Comparison of ENCODE assay signal across 5 cellular contexts in the genomic region with DNA sequence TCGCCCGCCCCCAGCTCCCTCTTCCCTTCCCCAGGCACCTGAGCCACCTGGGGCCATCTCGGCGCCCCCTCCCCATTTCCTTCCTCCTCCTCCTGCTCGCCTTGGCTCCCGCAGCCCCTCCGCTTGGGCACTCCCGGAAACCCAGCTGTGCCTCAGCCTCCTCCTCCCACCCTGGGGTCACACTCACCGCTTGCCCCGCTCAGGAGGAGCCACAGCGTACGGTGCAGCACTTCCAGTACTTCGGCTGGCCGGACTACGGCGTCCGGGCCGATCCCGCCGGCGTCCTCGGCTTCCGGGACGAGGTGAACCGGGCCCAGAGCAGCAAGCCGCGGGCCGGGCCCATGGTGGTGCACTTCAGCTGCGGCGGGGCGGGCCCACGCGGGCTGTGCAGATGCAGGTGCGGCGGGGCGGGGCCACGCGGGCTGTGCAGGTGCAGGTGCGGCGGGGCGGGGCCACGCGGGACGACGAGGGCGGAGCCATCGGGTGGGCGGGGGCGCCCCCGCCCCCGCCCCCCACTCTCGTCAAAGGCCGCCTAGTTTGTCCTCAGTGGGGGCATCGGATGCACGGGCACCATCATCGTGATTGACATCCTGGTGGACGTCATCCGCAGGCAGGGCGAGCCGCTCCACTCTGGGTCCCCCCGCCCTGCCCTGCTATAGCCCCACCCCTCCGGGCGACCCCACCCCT. TPM values are rescaled to one million over a fixed set of nuclear protein-coding genes. Genes with fewer than 3 reads are reported as not detected.
DNase-seq lines count a peak whose midpoint lies in the region; ATAC-seq and TF ChIP-seq lines count a peak whose summit lies in the region.

No MANE protein-coding gene starts in this region.

- CTCF ChIA-PET in WTC11 (lab: Charles Lee): interaction anchor here (0.8 to 1.7 kb wide), 8 partner anchors 11 to 223 kb away, joined by 3 to 8 read pairs (median 3); no protein-coding TSS in a partner anchor

- H3K4me1 Mint-ChIP-seq in WTC11: no peaks in the 10 kb centered on the region; the same call in 1 of the 2 replicates

- peaks cover 12% of the 10 kb centered on the region for H3K27me3 Mint-ChIP-seq in WTC11 (ENCODE audit: low read depth)

- DNase-seq in WTC11 (ENCODE audit: low spot score) (peak; percentile 57), left ventricle myocardium superior (no peak), medulla oblongata (ENCODE audit: extremely low spot score) (no peak), ureter (ENCODE audit: low spot score) (no peak)

- no peak for TF ChIP-seq CTCF in WTC11 (IDR thresholded peaks at IDR 0.05)

- no peaks in the 10 kb centered on the region for H3K9me3 Mint-ChIP-seq in WTC11

- POLR2A ChIA-PET in WTC11 (lab: Charles Lee): interaction anchor here (0.5 kb wide), 1 partner anchor 33 kb away, joined by 3 read pairs; no protein-coding TSS in a partner anchor

- intact Hi-C loops in left ventricle myocardium superior (cut with micrococcal nuclease): no loop called here

- H3K4me3 Mint-ChIP-seq in WTC11: peak overlapping the region; percentile 69

- H3K27ac Mint-ChIP-seq in WTC11: no peak overlapping the region

- ATAC-seq in HG03135 (IDR thresholded peaks at IDR 0.05; ENCODE audit: unreplicated experiment) (peak; percentile 20), WTC11 (peak; percentile 19), left ventricle myocardium superior (peak; percentile 7)

- H3K36me3 Mint-ChIP-seq in WTC11: no peaks in the 10 kb centered on the region

TF ChIP-seq in WTC11, 78 proteins besides CTCF, POLR2A, EP300 and RAD21:
- TF ChIP-seq, protein P1, sequence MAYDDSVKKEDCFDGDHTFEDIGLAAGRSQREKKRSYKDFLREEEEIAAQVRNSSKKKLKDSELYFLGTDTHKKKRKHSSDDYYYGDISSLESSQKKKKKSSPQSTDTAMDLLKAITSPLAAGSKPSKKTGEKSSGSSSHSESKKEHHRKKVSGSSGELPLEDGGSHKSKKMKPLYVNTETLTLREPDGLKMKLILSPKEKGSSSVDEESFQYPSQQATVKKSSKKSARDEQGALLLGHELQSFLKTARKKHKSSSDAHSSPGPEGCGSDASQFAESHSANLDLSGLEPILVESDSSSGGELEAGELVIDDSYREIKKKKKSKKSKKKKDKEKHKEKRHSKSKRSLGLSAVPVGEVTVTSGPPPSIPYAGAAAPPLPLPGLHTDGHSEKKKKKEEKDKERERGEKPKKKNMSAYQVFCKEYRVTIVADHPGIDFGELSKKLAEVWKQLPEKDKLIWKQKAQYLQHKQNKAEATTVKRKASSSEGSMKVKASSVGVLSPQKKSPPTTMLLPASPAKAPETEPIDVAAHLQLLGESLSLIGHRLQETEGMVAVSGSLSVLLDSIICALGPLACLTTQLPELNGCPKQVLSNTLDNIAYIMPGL (CRISPR knock-in tag; IDR thresholded peaks at IDR 0.05): 0 out of 2 replicates have a peak, but pooled peaks have one; percentile 20
- TF ChIP-seq SP1 (CRISPR knock-in tag; conservative IDR thresholded peaks at IDR 0.05) (peak; percentile 20; the same call in 1 of the 2 replicates), CREM (CRISPR knock-in tag; IDR thresholded peaks at IDR 0.05) (no peak), MYBL2 (CRISPR knock-in tag; IDR thresholded peaks at IDR 0.05) (0 out of 2 replicates have a peak, but pooled peaks have one; percentile 2)

RNA-seq across cellular contexts. Expression of a gene that starts 5.6 kb away (rescaled TPM):
- total RNA-seq in WTC11 (2021): not detected in 3 replicates
- not detected for total RNA-seq in left ventricle myocardium superior
- 6.3 TPM for total RNA-seq in ureter

RNA-seq across cellular contexts. Expression of a gene that starts 47.4 kb away (rescaled TPM):
- total RNA-seq in WTC11 (2021): 13.9 to 17.8 TPM (median 14.0 TPM) in 3 replicates
- total RNA-seq in left ventricle myocardium superior: 4.0 TPM
- total RNA-seq in ureter: 29.8 TPM

RNA-seq across cellular contexts. Expression of a gene that starts 48.6 kb away (rescaled TPM):
- 184 to 198 TPM (median 186 TPM) in 3 replicates for total RNA-seq in WTC11 (2021)
- total RNA-seq in left ventricle myocardium superior: 18.5 TPM
- 227 TPM for total RNA-seq in ureter

RNA-seq across cellular contexts. Expression of a gene that starts 55.2 kb away (rescaled TPM):
- total RNA-seq in WTC11 (2021): 29.5 to 38.3 TPM (median 36.1 TPM) in 3 replicates
- total RNA-seq in left ventricle myocardium superior: 16.4 TPM
- total RNA-seq in ureter: 14.9 TPM
